12 cellular contexts compared by ENCODE assay signal in the genomic region with DNA sequence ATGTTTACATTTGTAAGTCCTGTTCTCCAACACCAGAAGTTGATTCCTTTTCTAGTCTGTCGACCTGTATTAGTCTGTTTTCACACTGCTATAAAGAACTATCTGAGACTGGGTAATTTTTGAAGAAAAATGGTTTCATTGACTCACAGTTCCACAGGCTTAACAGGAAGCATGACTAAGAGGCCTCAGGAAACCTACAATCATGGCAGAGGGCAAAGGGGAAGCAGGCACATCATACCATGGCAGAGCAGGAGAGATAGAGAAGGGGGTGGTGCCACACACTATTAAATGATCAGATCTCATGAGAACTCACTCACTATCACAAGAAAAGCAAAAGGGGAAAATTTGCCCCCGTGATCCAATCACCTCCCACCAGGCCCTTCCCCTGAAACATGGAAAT.
DNase-seq lines count a peak whose midpoint lies in the region; ATAC-seq, FAIRE-seq and TF ChIP-seq lines count a peak whose summit lies in the region.
"Had no signal": no experiment of that assay in that cellular context is flagged by ENCODE, and none has a peak within 500 bp of the region (broad histone marks: within the 10 kb centered on the region; RNA-seq: fewer than 3 reads in every experiment).

No MANE protein-coding gene starts in this region.

- H3K4me2 ChIP-seq in Loucy (ENCODE audit: low read depth, low read length, poor library complexity, severe bottlenecking) (peak overlapping the region; percentile 22), mesenchymal stem cell (ENCODE audit: low read length, poor library complexity, severe bottlenecking) (no peak overlapping the region)

- H3K4me3 ChIP-seq in Loucy (ENCODE audit: low read length, poor library complexity, severe bottlenecking) (no peak overlapping the region), mesenchymal stem cell (ENCODE audit: insufficient read depth in 1 of 2, low read depth in 1 of 2, low read length in 2 of 2) (no peak overlapping the region), heart left ventricle (no peak overlapping the region), pancreas (no peak overlapping the region)
- H3K4me3 ChIP-seq: SJSA1, thyroid gland had no signal

- peak overlapping the region; percentile 11 for H3K4me3 Mint-ChIP-seq in activated naive CD8-positive, alpha-beta T cell

- H3K79me1 ChIP-seq in mesenchymal stem cell (replicated peaks; ENCODE audit: low read length, poor library complexity, severe bottlenecking), result no peaks in the 10 kb centered on the region

- H3K36me3 ChIP-seq in Loucy (ENCODE audit: insufficient read depth, low read length), result no peaks in the 10 kb centered on the region
- no peaks in the 10 kb centered on the region for H3K36me3 ChIP-seq in mesenchymal stem cell (ENCODE audit: control insufficient read depth in 1 of 2, insufficient read depth in 2 of 2, low read depth in 1 of 2, low read length in 2 of 2)
- H3K36me3 ChIP-seq in heart left ventricle, result no peaks in the 10 kb centered on the region
- H3K36me3 ChIP-seq in pancreas, result no peaks in the 10 kb centered on the region
- H3K36me3 ChIP-seq: SJSA1, thyroid gland had no signal

- H2BK12ac ChIP-seq in mesenchymal stem cell (ENCODE audit: low read length in 2 of 2), result peak overlapping the region in 1 of 2 experiments; percentile 3

- H3K9me3 ChIP-seq in Loucy (ENCODE audit: insufficient read depth, low read depth, low read length) (no peaks in the 10 kb centered on the region), mesenchymal stem cell (ENCODE audit: control insufficient read depth, low read length) (no peaks in the 10 kb centered on the region), heart left ventricle (no peaks in the 10 kb centered on the region), pancreas (no peaks in the 10 kb centered on the region)
- H3K9me3 ChIP-seq: SJSA1, thyroid gland had no signal

- no peak overlapping the region for H3K23ac ChIP-seq in mesenchymal stem cell (ENCODE audit: low read length in 2 of 2)

- H3K9ac ChIP-seq in Loucy (ENCODE audit: low read depth, low read length, poor library complexity, severe bottlenecking), result no peak overlapping the region
- H3K9ac ChIP-seq in mesenchymal stem cell (ENCODE audit: low read length), result no peak overlapping the region

- TF ChIP-seq CTCF in Loucy (conservative IDR thresholded peaks at IDR 0.05; ENCODE audit: low read length) (no peak), heart left ventricle (IDR thresholded peaks at IDR 0.05) (no peak), pancreas (IDR thresholded peaks at IDR 0.05) (no peak)

- H2BK120ac ChIP-seq in mesenchymal stem cell (ENCODE audit: low read depth, low read length), result peak overlapping the region; percentile 55

- no peaks in the 10 kb centered on the region for H4K20me1 ChIP-seq in Loucy (ENCODE audit: insufficient read depth, low read length, poor library complexity, severe bottlenecking)

- no peak overlapping the region for H4K8ac ChIP-seq in mesenchymal stem cell (ENCODE audit: low read length)

- H3K14ac ChIP-seq in mesenchymal stem cell (ENCODE audit: low read length in 2 of 2), result no peak overlapping the region

- no peaks in the 10 kb centered on the region for H3K79me2 ChIP-seq in Loucy (ENCODE audit: insufficient read depth, low read length)

- no peak for FAIRE-seq in pancreas (lab: Jason Lieb, UNC)

- H3K9me3 Mint-ChIP-seq in activated naive CD8-positive, alpha-beta T cell (ENCODE audit: low read depth), result no peaks in the 10 kb centered on the region

- H2AFZ ChIP-seq in Loucy (ENCODE audit: low read length) (no peak overlapping the region), mesenchymal stem cell (ENCODE audit: low read depth, low read length) (no peak overlapping the region)

- H3K27me3 Mint-ChIP-seq in activated naive CD8-positive, alpha-beta T cell, result peaks cover 1% of the 10 kb centered on the region

- no peak overlapping the region for H4K91ac ChIP-seq in mesenchymal stem cell (ENCODE audit: low read length)

- H3K18ac ChIP-seq in mesenchymal stem cell (ENCODE audit: low read depth in 1 of 2, low read length in 2 of 2), result peak overlapping the region in 1 of 2 experiments; percentile 5

- H2BK5ac ChIP-seq in mesenchymal stem cell (ENCODE audit: low read depth, low read length, poor library complexity, severe bottlenecking), result no peak overlapping the region

- no peak for TF ChIP-seq POLR2A in heart left ventricle (IDR thresholded peaks at IDR 0.05)

- intact Hi-C loops in heart left ventricle (cut with DNase I), result no loop called here
- intact Hi-C loops in pancreas (cut with DNase I), result no loop called here

- peaks cover 20% of the 10 kb centered on the region for H3K4me1 ChIP-seq in Loucy (ENCODE audit: insufficient read depth, low read length, poor library complexity, severe bottlenecking)
- peaks cover 7% of the 10 kb centered on the region for H3K4me1 ChIP-seq in mesenchymal stem cell (ENCODE audit: control insufficient read depth, insufficient read depth, low read depth, low read length)
- peaks cover 0 to 24% (median 13%) of the 10 kb centered on the region in 12 donors for H3K4me1 ChIP-seq in heart left ventricle
- peaks cover 0 to 12% (median 8%) of the 10 kb centered on the region in 3 donors for H3K4me1 ChIP-seq in pancreas

- H3F3A ChIP-seq in Loucy (ENCODE audit: low read depth), result no peaks in the 10 kb centered on the region

- no peaks in the 10 kb centered on the region for H3K27me3 ChIP-seq in Loucy (ENCODE audit: insufficient read depth, low read length, poor library complexity, severe bottlenecking)
- no peaks in the 10 kb centered on the region for H3K27me3 ChIP-seq in mesenchymal stem cell (ENCODE audit: control insufficient read depth in 1 of 2, insufficient read depth in 1 of 2, low read length in 2 of 2)
- H3K27me3 ChIP-seq in heart left ventricle, result no peaks in the 10 kb centered on the region
- H3K27me3 ChIP-seq in pancreas, result no peaks in the 10 kb centered on the region
- H3K27me3 ChIP-seq: SJSA1, thyroid gland had no signal

- no peak overlapping the region for H2AK5ac ChIP-seq in mesenchymal stem cell (ENCODE audit: low read length, severe bottlenecking)

- no peaks in the 10 kb centered on the region for H3K9me2 ChIP-seq in Loucy (replicated peaks; ENCODE audit: low read depth, low read length)

- H3K27ac Mint-ChIP-seq in activated naive CD8-positive, alpha-beta T cell, result peak overlapping the region; percentile 56

- H3K36me3 Mint-ChIP-seq in activated naive CD8-positive, alpha-beta T cell, result no peaks in the 10 kb centered on the region

- H2BK15ac ChIP-seq in mesenchymal stem cell (ENCODE audit: low read depth, poor library complexity, severe bottlenecking), result no peak overlapping the region

- WGBS in mesenchymal stem cell, result no CpG with 5 or more reads among the region's 2 CpGs
- WGBS in heart left ventricle, 4 donors, result 67 to 82% (median 73%) methylated on average over 2 of the region's 2 CpGs
- WGBS in pancreas, 2 donors, result 66 to 80% methylated on average over 2 of the region's 2 CpGs

- no peak overlapping the region for H3K27ac ChIP-seq in mesenchymal stem cell (ENCODE audit: low read length, poor library complexity, severe bottlenecking)
- peak overlapping the region in 1 of 12 donors; percentile 5 for H3K27ac ChIP-seq in heart left ventricle
- H3K27ac ChIP-seq in pancreas, result no peak overlapping the region
- H3K27ac ChIP-seq: 22Rv1, SJSA1, thyroid gland had no signal

- DNase-seq in DMS53 (lab: John Stamatoyannopoulos, UW), result peak; percentile 33
- no peak for DNase-seq in DMS53 treated with DMSO at 0.1 percent for 48 hours (lab: John Stamatoyannopoulos, UW; ENCODE audit: unreplicated experiment)
- DNase-seq in mesenchymal stem cell, result peak; percentile 77
- no peak for DNase-seq in heart left ventricle
- no peak for DNase-seq in pancreas
- DNase-seq: NCI-H146, thyroid gland had no signal

- H3K4me1 Mint-ChIP-seq in activated naive CD8-positive, alpha-beta T cell (ENCODE audit: low read depth), result peaks cover 18% of the 10 kb centered on the region

- ATAC-seq in heart left ventricle (no peak), GM19023 (IDR thresholded peaks at IDR 0.05; ENCODE audit: unreplicated experiment) (no peak), pancreas (no peak)

- no peak overlapping the region for H3K4ac ChIP-seq in mesenchymal stem cell (ENCODE audit: low read depth in 1 of 2, low read length in 2 of 2)

Comparison
In these comparisons a context has a peak if more than half of its experiments do, and no peak if none do; other contexts are left out.
1. DNase-seq: peak in DMS53 (single experiment) and mesenchymal stem cell (single experiment); none in DMS53 treated with DMSO at 0.1 percent for 48 hours (single experiment), heart left ventricle (0 of 5) and pancreas (0 of 6).